In the genomic region with DNA sequence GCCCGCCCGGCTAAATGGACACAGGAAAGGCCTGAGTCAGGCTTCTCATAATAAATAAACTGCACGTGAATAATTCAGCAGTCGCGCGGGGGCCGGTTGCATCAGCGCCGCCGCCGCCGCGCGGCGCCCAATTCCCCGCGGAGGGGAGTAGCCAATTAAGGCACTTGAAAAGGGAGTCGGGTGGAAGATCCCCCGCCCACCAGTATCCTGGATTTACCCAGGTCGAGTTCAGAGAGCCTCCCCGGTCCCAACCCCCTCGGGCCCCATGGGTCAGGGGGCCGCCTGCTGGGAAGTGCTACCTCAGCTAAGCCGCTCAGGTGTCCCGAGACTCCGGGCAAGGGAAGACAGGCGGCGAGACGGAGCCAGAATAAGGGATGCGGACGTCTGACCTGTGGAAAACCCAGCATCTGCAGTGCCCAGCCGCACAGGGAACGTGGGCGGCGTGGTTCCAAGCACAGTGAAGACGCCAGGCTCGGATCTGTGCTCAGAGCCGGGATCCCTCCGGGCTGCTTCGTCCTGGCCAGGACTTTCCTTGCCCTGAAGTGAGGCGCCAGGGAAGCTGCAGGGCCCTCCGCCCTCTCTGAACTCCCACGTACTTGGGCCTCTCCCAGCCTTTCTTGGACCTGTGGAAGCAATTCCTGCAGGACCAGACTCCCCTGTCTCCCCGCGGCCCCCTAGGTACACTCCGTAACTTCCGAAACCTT, we compare ENCODE assay signal across 1 cellular context.
TF ChIP-seq lines count a peak whose summit lies in the region.

No MANE protein-coding gene starts in this region.

TF ChIP-seq in GM12878, 131 proteins besides CTCF, POLR2A, EP300 and RAD21:
- TF ChIP-seq MYB (IDR thresholded peaks at IDR 0.05; ENCODE audit: borderline replicate concordance, low read depth, low read length): no peak
- peak; percentile 82 for TF ChIP-seq SUZ12 (IDR thresholded peaks at IDR 0.05; ENCODE audit: unreplicated experiment)
TF ChIP-seq in GM12878: peak in this region for 1.
